Comparison of ENCODE assay signal across 8 cellular contexts in genomic region chr11:119673389-119674336, GRCh38. TPM values are rescaled to one million over a fixed set of nuclear protein-coding genes. Genes with fewer than 3 reads are reported as not detected.
A peak's percentile ranks its signal among the peaks of the same experiment; 100 is the strongest.
DNase-seq lines count a peak whose midpoint lies in the region; ATAC-seq, FAIRE-seq and TF ChIP-seq lines count a peak whose summit lies in the region.

No MANE protein-coding gene starts in this region.

- intact Hi-C loops in CD8-positive, alpha-beta T cell (cut with DNase I, micrococcal nuclease), result no loop called here

- H3K27me3 ChIP-seq in CD8-positive, alpha-beta T cell (ENCODE audit: insufficient read depth, low read length), result no peaks in the 10 kb centered on the region
- H3K27me3 ChIP-seq in small intestine (ENCODE audit: control insufficient read depth in 2 of 2, insufficient read depth in 2 of 2, low read length in 2 of 2), result no peaks in the 10 kb centered on the region
- no peaks in the 10 kb centered on the region for H3K27me3 ChIP-seq in MG63

- peaks cover 5% of the 10 kb centered on the region for H3K4me1 ChIP-seq in CD8-positive, alpha-beta T cell (ENCODE audit: insufficient read depth, low read length)
- no peaks in the 10 kb centered on the region for H3K4me1 ChIP-seq in small intestine (ENCODE audit: control insufficient read depth in 2 of 2, insufficient read depth in 1 of 2, low read depth in 1 of 2, low read length in 1 of 2)

- H3K36me3 ChIP-seq in CD8-positive, alpha-beta T cell (ENCODE audit: insufficient read depth, low read length), result no peaks in the 10 kb centered on the region
- H3K36me3 ChIP-seq in small intestine (ENCODE audit: control insufficient read depth in 2 of 2, insufficient read depth in 2 of 2, low read length in 2 of 2) (peaks cover 0 to 9% of the 10 kb centered on the region in 2 donors), MG63 (peaks cover 6% of the 10 kb centered on the region; the same call in 1 of the 2 replicates)

- peak; percentile 46 for ATAC-seq in CD8-positive, alpha-beta T cell
- ATAC-seq in HG03159 (IDR thresholded peaks at IDR 0.05; ENCODE audit: unreplicated experiment) (peak; percentile 82), WTC11 (no peak)
- ATAC-seq in natural killer cell treated with Interleukin-12 subunit alpha and Interleukin-12 subunit beta and Interleukin-15 and Interleukin-18, amount 100 ng/mL, for 72 hours, result peak; percentile 87 to 91

- H3K27me3 Mint-ChIP-seq in CD8-positive, alpha-beta T cell (ENCODE audit: low read depth), result no peaks in the 10 kb centered on the region
- no peaks in the 10 kb centered on the region for H3K27me3 Mint-ChIP-seq in WTC11 (ENCODE audit: low read depth)
- peaks cover 9 to 35% of the 10 kb centered on the region in 2 donors for H3K27me3 Mint-ChIP-seq in natural killer cell treated with Interleukin-12 subunit alpha and Interleukin-12 subunit beta and Interleukin-15 and Interleukin-18, amount 100 ng/mL, for 72 hours

- POLR2A ChIA-PET in CD8-positive, alpha-beta T cell (lab: Charles Lee), result no interaction called here
- POLR2A ChIA-PET in WTC11 (lab: Charles Lee), result no interaction called here

- CTCF ChIA-PET in CD8-positive, alpha-beta T cell (lab: Charles Lee), result interaction anchor here (1.8 to 2.7 kb wide), 2 partner anchors 56 to 434 kb away, joined by 6 to 8 read pairs (median 7); partner anchors contain the start of gene NECTIN1
- CTCF ChIA-PET in WTC11 (lab: Charles Lee), result interaction anchor here (0.7 to 1.8 kb wide), 5 partner anchors 10 to 140 kb away, joined by 3 to 9 read pairs (median 3); partner anchors contain the start of gene NECTIN1

- FAIRE-seq in small intestine (lab: Jason Lieb, UNC), result no peak

- peak in 2 of 7 experiments; percentile 12 to 14 for DNase-seq in CD8-positive, alpha-beta T cell
- peak; percentile 79 for DNase-seq in GM19238 (ENCODE audit: insufficient read length, low spot score)
- no peak for DNase-seq in WTC11 (ENCODE audit: low spot score)
- DNase-seq in natural killer cell treated with Interleukin-12 subunit alpha and Interleukin-12 subunit beta and Interleukin-15 and Interleukin-18, amount 100 ng/mL, for 72 hours (ENCODE audit: low spot score), result peak; percentile 78
- DNase-seq in small intestine, result no peak
- no peak for DNase-seq in MG63
- DNase-seq in COLO829 (ENCODE audit: low spot score), result no peak

- WGBS in small intestine, 3 donors, result 48 to 61% (median 52%) methylated on average over 18 of the region's 18 CpGs

- no peak overlapping the region for H3K4me3 Mint-ChIP-seq in CD8-positive, alpha-beta T cell
- no peak overlapping the region for H3K4me3 Mint-ChIP-seq in WTC11
- peak overlapping the region; percentile 73 for H3K4me3 Mint-ChIP-seq in natural killer cell treated with Interleukin-12 subunit alpha and Interleukin-12 subunit beta and Interleukin-15 and Interleukin-18, amount 100 ng/mL, for 72 hours

- H3K4me3 ChIP-seq in CD8-positive, alpha-beta T cell (ENCODE audit: low read depth, low read length), result no peak overlapping the region
- H3K4me3 ChIP-seq in small intestine (ENCODE audit: low read depth in 1 of 2, low read length in 2 of 2) (no peak overlapping the region), MG63 (no peak overlapping the region)

- H3K9me3 Mint-ChIP-seq in CD8-positive, alpha-beta T cell, result no peaks in the 10 kb centered on the region
- H3K9me3 Mint-ChIP-seq in WTC11, result peaks cover 11% of the 10 kb centered on the region
- no peaks in the 10 kb centered on the region for H3K9me3 Mint-ChIP-seq in natural killer cell treated with Interleukin-12 subunit alpha and Interleukin-12 subunit beta and Interleukin-15 and Interleukin-18, amount 100 ng/mL, for 72 hours

- H3K27ac ChIP-seq in CD8-positive, alpha-beta T cell (ENCODE audit: low read depth, low read length), result no peak overlapping the region
- peak overlapping the region in 1 of 2 donors; percentile 56 for H3K27ac ChIP-seq in small intestine (ENCODE audit: low read depth in 1 of 2, low read length in 1 of 2)

- TF ChIP-seq CTCF in CD8-positive, alpha-beta T cell (IDR thresholded peaks at IDR 0.05), result no peak
- TF ChIP-seq CTCF in WTC11 (IDR thresholded peaks at IDR 0.05), result no peak

- no peaks in the 10 kb centered on the region for H3K9me3 ChIP-seq in CD8-positive, alpha-beta T cell (ENCODE audit: low read length)
- H3K9me3 ChIP-seq in small intestine (ENCODE audit: control insufficient read depth, low read depth) (no peaks in the 10 kb centered on the region), MG63 (no peaks in the 10 kb centered on the region)

- no peak overlapping the region for H3K27ac Mint-ChIP-seq in CD8-positive, alpha-beta T cell
- H3K27ac Mint-ChIP-seq in WTC11, result peak overlapping the region; percentile 32; the same call in 1 of the 2 replicates
- peak overlapping the region in 1 of 2 donors; percentile 56 for H3K27ac Mint-ChIP-seq in natural killer cell treated with Interleukin-12 subunit alpha and Interleukin-12 subunit beta and Interleukin-15 and Interleukin-18, amount 100 ng/mL, for 72 hours

- no peaks in the 10 kb centered on the region for H3K36me3 Mint-ChIP-seq in CD8-positive, alpha-beta T cell
- peaks cover 56% of the 10 kb centered on the region for H3K36me3 Mint-ChIP-seq in WTC11
- H3K36me3 Mint-ChIP-seq in natural killer cell treated with Interleukin-12 subunit alpha and Interleukin-12 subunit beta and Interleukin-15 and Interleukin-18, amount 100 ng/mL, for 72 hours, result no peaks in the 10 kb centered on the region

- H3K4me1 Mint-ChIP-seq in CD8-positive, alpha-beta T cell (ENCODE audit: low read depth), result peaks cover 10% of the 10 kb centered on the region
- H3K4me1 Mint-ChIP-seq in WTC11, result peaks cover 5% of the 10 kb centered on the region
- peaks cover 17 to 20% of the 10 kb centered on the region in 2 donors for H3K4me1 Mint-ChIP-seq in natural killer cell treated with Interleukin-12 subunit alpha and Interleukin-12 subunit beta and Interleukin-15 and Interleukin-18, amount 100 ng/mL, for 72 hours (ENCODE audit: low read depth in 2 of 2)

TF ChIP-seq in WTC11, 78 proteins besides CTCF, POLR2A, EP300 and RAD21 (continues in another document):
- TF ChIP-seq FOXP1 (CRISPR knock-in tag; IDR thresholded peaks at IDR 0.05; ENCODE audit: borderline replicate concordance), result no peak
- TF ChIP-seq EMX1 (CRISPR knock-in tag; IDR thresholded peaks at IDR 0.05), result no peak
- no peak for TF ChIP-seq ELF4 (CRISPR knock-in tag; IDR thresholded peaks at IDR 0.05; ENCODE audit: low read depth)
- TF ChIP-seq ZSCAN18 (CRISPR knock-in tag; IDR thresholded peaks at IDR 0.05), result no peak
- no peak for TF ChIP-seq TEAD4 (CRISPR knock-in tag; IDR thresholded peaks at IDR 0.05)
- no peak for TF ChIP-seq TP53 (CRISPR knock-in tag; IDR thresholded peaks at IDR 0.05)
- no peak for TF ChIP-seq FOXP4 (CRISPR knock-in tag; IDR thresholded peaks at IDR 0.05)

RNA-seq across cellular contexts. Expression of gene NECTIN1, which starts 55.3 kb away (rescaled TPM):
- 1 to 10 TPM; 6.4 to 6.9 TPM for total RNA-seq in CD8-positive, alpha-beta T cell
- 68.4 to 86.2 TPM (median 69.5 TPM) in 3 replicates for total RNA-seq in WTC11 (2021)
- 1 to 10 TPM; 2.3 to 2.6 TPM for total RNA-seq in natural killer cell treated with Interleukin-12 subunit alpha and Interleukin-12 subunit beta and Interleukin-15 and Interleukin-18, amount 100 ng/mL, for 72 hours
- 10 to 100 TPM in 1 of 3 donors, 1 to 10 TPM in 2; 2.7 to 32.8 (median 3.6) TPM for polyA plus RNA-seq in small intestine
- 2.2 and 5.3 TPM in 2 replicates for total RNA-seq in MG63 (2014; rRNA removed; shearing (Covaris generic); ENCODE audit: low replicate concordance)

Comparison
In these comparisons a context has a peak if more than half of its experiments do, and no peak if none do; other contexts are left out.
1. DNase-seq: peak in GM19238 (single experiment) and natural killer cell treated with Interleukin-12 subunit alpha and Interleukin-12 subunit beta and Interleukin-15 and Interleukin-18, amount 100 ng/mL, for 72 hours (single experiment); none in WTC11 (single experiment), small intestine (single experiment), MG63 (single experiment) and COLO829 (single experiment).